ENCODE assay signal across 26 cellular contexts in genomic region chr14:92430686-92431085, GRCh38.
"Had no signal": no experiment of that assay in that cellular context is flagged by ENCODE, and none has a peak within 500 bp of the region (broad histone marks: within the 10 kb centered on the region; RNA-seq: fewer than 3 reads in every experiment).

No MANE protein-coding gene starts in this region.

- DNase-seq: cortex of kidney; effector CD4-positive, alpha-beta T cell; foreskin fibroblast; gastrocnemius medialis; heart left ventricle; kidney; natural killer cell; stimulated activated CD4-positive, alpha-beta T cell treated with anti-CD3 and anti-CD28 coated beads, Interleukin-2, amount 100 ng/mL, for 24 hours; stimulated activated CD4-positive, alpha-beta T cell treated with anti-CD3 and anti-CD28 coated beads, Interleukin-4, amount 100 ng/mL, for 24 hours; stimulated activated naive B cell treated with anti-CD40 and anti-IgM and Interleukin-4, amounts not matched to agents 10 μg/mL and 1 μg/mL and 100 μg/mL, for 72 hours; upper lobe of left lung had no signal

- H3K27ac ChIP-seq: epithelial cell of prostate, gastrocnemius medialis, heart left ventricle, hepatocyte, neutrophil, parathyroid adenoma, right atrium auricular region, thoracic aorta, tibial nerve, upper lobe of left lung had no signal

- H3K4me3 Mint-ChIP-seq: memory B cell; natural killer cell; stimulated activated naive B cell treated with anti-CD40 and anti-IgM and Interleukin-4, amounts not matched to agents 10 μg/mL and 1 μg/mL and 100 μg/mL, for 72 hours; stimulated activated naive CD8-positive, alpha-beta T cell treated with anti-CD3 and anti-CD28 coated beads, Interleukin-15, Interleukin-2, amounts not matched to agents 100 ng/mL and 50 ng/mL, for 24 hours had no signal

- H3K4me3 ChIP-seq: gastrocnemius medialis, heart left ventricle, hepatocyte, lung, right atrium auricular region, smooth muscle cell, thoracic aorta, tibial nerve, upper lobe of left lung had no signal

- H3K27me3 ChIP-seq: gastrocnemius medialis, hepatocyte, neutrophil, right atrium auricular region, tibial nerve, upper lobe of left lung had no signal

- H3K9me3 Mint-ChIP-seq: natural killer cell had no signal

- H3K9me3 ChIP-seq: gastrocnemius medialis, neutrophil, thoracic aorta, upper lobe of left lung had no signal

- H3K27ac Mint-ChIP-seq: memory B cell; natural killer cell; progenitor cell of endocrine pancreas; stimulated activated naive B cell treated with anti-CD40 and anti-IgM and Interleukin-4, amounts not matched to agents 10 μg/mL and 1 μg/mL and 100 μg/mL, for 72 hours; stimulated activated naive CD8-positive, alpha-beta T cell treated with anti-CD3 and anti-CD28 coated beads, Interleukin-15, Interleukin-2, amounts not matched to agents 100 ng/mL and 50 ng/mL, for 24 hours had no signal

- FAIRE-seq: kidney, urothelium cell line had no signal

- ATAC-seq: esophagus mucosa; gastrocnemius medialis; heart left ventricle; left lobe of liver; natural killer cell; stimulated activated naive B cell treated with anti-CD40 and anti-IgM and Interleukin-4, amounts not matched to agents 10 μg/mL and 1 μg/mL and 100 μg/mL, for 72 hours had no signal

- H3K27me3 Mint-ChIP-seq: stimulated activated naive CD8-positive, alpha-beta T cell treated with anti-CD3 and anti-CD28 coated beads, Interleukin-15, Interleukin-2, amounts not matched to agents 100 ng/mL and 50 ng/mL, for 24 hours had no signal

- H3K36me3 Mint-ChIP-seq: natural killer cell; stimulated activated naive B cell treated with anti-CD40 and anti-IgM and Interleukin-4, amounts not matched to agents 10 μg/mL and 1 μg/mL and 100 μg/mL, for 72 hours had no signal
